ENCODE assay signal across 23 cellular contexts in the genomic region with DNA sequence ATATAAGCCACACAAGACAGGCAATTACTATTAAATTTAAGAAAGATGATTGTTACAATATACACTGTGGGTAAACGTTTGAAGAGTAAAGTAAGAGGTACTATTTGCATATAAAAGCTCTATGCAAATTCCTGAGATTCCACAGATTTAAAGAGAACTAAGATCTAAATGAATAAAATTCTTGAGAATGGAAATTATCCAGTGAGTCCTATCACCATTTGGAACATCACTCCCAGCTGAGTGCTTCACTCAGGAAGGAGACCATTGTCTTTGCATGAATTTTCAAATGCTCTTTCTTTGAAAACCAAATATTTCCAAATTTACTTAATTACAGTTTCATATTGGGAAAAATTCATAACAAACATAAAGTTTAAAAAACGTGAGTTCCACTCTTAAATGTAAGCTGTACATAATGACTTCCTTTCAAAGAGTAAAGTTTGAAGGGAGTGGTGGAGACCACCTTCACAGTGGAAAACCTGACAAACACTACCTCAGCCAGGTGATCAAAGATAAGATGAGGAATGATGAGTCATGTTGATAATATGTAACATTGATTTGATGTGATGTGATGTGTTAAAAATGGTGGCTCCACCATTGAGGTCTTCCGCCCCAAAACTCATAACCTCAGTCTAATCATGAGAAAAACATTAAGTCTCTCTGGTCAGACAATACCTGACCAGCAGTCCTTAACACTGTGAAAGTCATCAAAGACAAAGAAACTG.
DNase-seq lines count a peak whose midpoint lies in the region; ATAC-seq, FAIRE-seq and TF ChIP-seq lines count a peak whose summit lies in the region.
"Had no signal": no experiment of that assay in that cellular context is flagged by ENCODE, and none has a peak within 500 bp of the region (broad histone marks: within the 10 kb centered on the region; RNA-seq: fewer than 3 reads in every experiment).

No MANE protein-coding gene starts in this region.

- no peaks in the 10 kb centered on the region for H3K27me3 Mint-ChIP-seq in stimulated activated memory B cell treated with anti-CD40 and anti-IgM and Interleukin-4, amounts not matched to agents 10 μg/mL and 1 μg/mL and 100 μg/mL, for 72 hours

- H3K4me3 ChIP-seq in HUES64 (ENCODE audit: low read length), result no peak overlapping the region
- no peak overlapping the region; a peak in 1 of 8 replicates for H3K4me3 ChIP-seq in H1 (ENCODE audit: extremely low read depth in 1 of 4, insufficient read depth in 2 of 4, low read depth in 3 of 4, low read length in 4 of 4)
- H3K4me3 ChIP-seq: BLaER1, GM23248 had no signal

- peaks cover 42% of the 10 kb centered on the region for H3K4me1 Mint-ChIP-seq in stimulated activated memory B cell treated with anti-CD40 and anti-IgM and Interleukin-4, amounts not matched to agents 10 μg/mL and 1 μg/mL and 100 μg/mL, for 72 hours

- POLR2A ChIA-PET in H1 (lab: Charles Lee; ENCODE audit: partially characterized antibody), result interaction anchor here (0.6 to 1.2 kb wide), 2 partner anchors 395 to 909 kb away, joined by 3 read pairs; a partner anchor contains a TSS

- no peak overlapping the region; the same call in 1 of the 2 replicates for H2AK5ac ChIP-seq in H1 (ENCODE audit: low read depth, low read length)

- H3K4me1 ChIP-seq in HUES64 (ENCODE audit: insufficient read depth, low read length) (peaks cover 51% of the 10 kb centered on the region), H1 (replicated peaks in 1 of 4; ENCODE audit: control insufficient read depth in 3 of 4, insufficient read depth in 4 of 4, low read length in 3 of 4) (peaks cover 0 to 16% (median 7%) of the 10 kb centered on the region in 4 experiments; a peak in 5 of 7 replicates)
- H3K4me1 ChIP-seq: BLaER1 had no signal

- H3K27ac ChIP-seq in HUES64 (ENCODE audit: low read depth, low read length) (peak overlapping the region; percentile 78), H1 (ENCODE audit: low read depth, low read length) (no peak overlapping the region)
- H3K27ac ChIP-seq: BLaER1, GM23248, KMS-11 had no signal

- H3K79me1 ChIP-seq in H1 (ENCODE audit: low read depth, low read length), result no peaks in the 10 kb centered on the region

- H3K9me3 ChIP-seq in HUES64 (ENCODE audit: insufficient read depth, low read depth, low read length) (no peaks in the 10 kb centered on the region), H1 (ENCODE audit: insufficient read depth in 2 of 2, low read depth in 1 of 2, low read length in 1 of 2) (no peaks in the 10 kb centered on the region)
- H3K9me3 ChIP-seq: BLaER1 had no signal

- no peak overlapping the region for H3K4me3 Mint-ChIP-seq in stimulated activated memory B cell treated with anti-CD40 and anti-IgM and Interleukin-4, amounts not matched to agents 10 μg/mL and 1 μg/mL and 100 μg/mL, for 72 hours
- H3K4me3 Mint-ChIP-seq: CD4-positive, alpha-beta T cell had no signal

- peak overlapping the region; percentile 8 for H3K27ac Mint-ChIP-seq in stimulated activated memory B cell treated with anti-CD40 and anti-IgM and Interleukin-4, amounts not matched to agents 10 μg/mL and 1 μg/mL and 100 μg/mL, for 72 hours
- H3K27ac Mint-ChIP-seq: CD4-positive, alpha-beta T cell had no signal

- no peak for ATAC-seq in stimulated activated memory B cell treated with anti-CD40 and anti-IgM and Interleukin-4, amounts not matched to agents 10 μg/mL and 1 μg/mL and 100 μg/mL, for 72 hours
- ATAC-seq in Right ventricle myocardium inferior (no peak), HG03159 (IDR thresholded peaks at IDR 0.05; ENCODE audit: unreplicated experiment) (no peak)
- ATAC-seq: Panc1, SK-N-SH treated with all-trans-retinoic acid at 6 μM for 48 hours had no signal

- H3K36me3 ChIP-seq in HUES64 (ENCODE audit: insufficient read depth, low read length), result no peaks in the 10 kb centered on the region
- no peaks in the 10 kb centered on the region for H3K36me3 ChIP-seq in H1 (ENCODE audit: control insufficient read depth in 2 of 4, insufficient read depth in 4 of 4, low read length in 3 of 4)
- H3K36me3 ChIP-seq: BLaER1 had no signal

- no peak overlapping the region for H2BK120ac ChIP-seq in H1 (replicated peaks; ENCODE audit: low read depth, low read length)

- H3K56ac ChIP-seq in H1 (replicated peaks; ENCODE audit: insufficient read length, low read depth, low read length), result no peak overlapping the region

- TF ChIP-seq CTCF in H1 (IDR thresholded peaks at IDR 0.05; ENCODE audit: control extremely low read depth in 1 of 3, insufficient read depth in 1 of 3, low read depth in 1 of 3, low read length in 3 of 3), result no peak

- 100% methylated on average over 1 of the region's 3 CpGs for WGBS in HUES64
- WGBS in H1 (ENCODE audit: extremely low coverage in 1 of 2, insufficient coverage in 1 of 2, insufficient read length in 1 of 2, insufficient replicate concordance in 2 of 2, low coverage in 1 of 2, low lambda C conversion rate in 2 of 2, missing lambda C conversion rate in 1 of 2), 2 experiments, result 53% methylated on average over 3 of the region's 3 CpGs; no CpG with 5 or more reads in 1 of the 2 experiments

- TF ChIP-seq POLR2A in GM12891 (IDR thresholded peaks at IDR 0.05; ENCODE audit: low read depth, low read length) (no peak), H1 (IDR thresholded peaks at IDR 0.05; ENCODE audit: control extremely low read depth in 1 of 2, low read depth in 2 of 2, low read length in 2 of 2) (no peak)

- H3K9me3 Mint-ChIP-seq in stimulated activated memory B cell treated with anti-CD40 and anti-IgM and Interleukin-4, amounts not matched to agents 10 μg/mL and 1 μg/mL and 100 μg/mL, for 72 hours, result no peaks in the 10 kb centered on the region
- H3K9me3 Mint-ChIP-seq: CD4-positive, alpha-beta T cell had no signal

- H2BK5ac ChIP-seq in H1 (ENCODE audit: low read depth, low read length), result peak overlapping the region; percentile 6; the same call in 1 of the 2 replicates

- no peak overlapping the region for H3K4ac ChIP-seq in H1 (replicated peaks; ENCODE audit: insufficient read length, low read depth, low read length)

- H3K27me3 ChIP-seq in HUES64 (ENCODE audit: insufficient read depth, low read length) (no peaks in the 10 kb centered on the region), H1 (replicated peaks in 1 of 4; ENCODE audit: control insufficient read depth in 3 of 4, extremely low read depth in 1 of 4, insufficient read depth in 3 of 4, low read length in 3 of 4) (no peaks in the 10 kb centered on the region)
- H3K27me3 ChIP-seq: BLaER1 had no signal

- no peaks in the 10 kb centered on the region for H3K23me2 ChIP-seq in H1 (ENCODE audit: low read depth, low read length)

- no peak overlapping the region for H4K5ac ChIP-seq in H1 (ENCODE audit: insufficient read length, low read depth, low read length)

- no peaks in the 10 kb centered on the region for H4K20me1 ChIP-seq in H1 (replicated peaks in 1 of 2; ENCODE audit: control insufficient read depth in 1 of 2, insufficient read depth in 2 of 2, low read length in 2 of 2)
- H4K20me1 ChIP-seq: BLaER1 had no signal

- H2BK12ac ChIP-seq in H1 (ENCODE audit: low read depth, low read length), result peak overlapping the region; percentile 55; the same call in 1 of the 2 replicates

- peaks cover 30% of the 10 kb centered on the region for H3K36me3 Mint-ChIP-seq in stimulated activated memory B cell treated with anti-CD40 and anti-IgM and Interleukin-4, amounts not matched to agents 10 μg/mL and 1 μg/mL and 100 μg/mL, for 72 hours

- CTCF ChIA-PET in H1 (lab: Charles Lee; ENCODE audit: partially characterized antibody), result interaction anchor here (0.6 kb wide), 1 partner anchor 220 kb away, joined by 3 read pairs; no protein-coding TSS in a partner anchor

- H3K14ac ChIP-seq in H1 (ENCODE audit: insufficient read length), result no peak overlapping the region

- H4K8ac ChIP-seq in H1 (ENCODE audit: extremely low read depth, insufficient read depth, low read length), result no peak overlapping the region

- no peak for TF ChIP-seq EP300 in H1 (IDR thresholded peaks at IDR 0.05; ENCODE audit: borderline replicate concordance in 1 of 2, low read depth in 2 of 2, low read length in 2 of 2)

- H3K4me2 ChIP-seq in H1 (ENCODE audit: insufficient read depth in 1 of 2, low read depth in 2 of 2, low read length in 2 of 2), result no peak overlapping the region
- H3K4me2 ChIP-seq: BLaER1, KMS-11 had no signal

- no peak overlapping the region for H2BK20ac ChIP-seq in H1 (ENCODE audit: low read length)

- no peak overlapping the region for H2AFZ ChIP-seq in H1 (ENCODE audit: low read length)
- H2AFZ ChIP-seq: GM23248 had no signal

- H3K18ac ChIP-seq in H1 (ENCODE audit: extremely low read depth, low read length), result peak overlapping the region; percentile 52; the same call in 1 of the 2 replicates

- H2BK15ac ChIP-seq in H1 (ENCODE audit: low read length), result no peak overlapping the region

- no peak for TF ChIP-seq RAD21 in H1 (IDR thresholded peaks at IDR 0.05 in 1 of 2, conservative IDR thresholded peaks at IDR 0.05 in 1 of 2; ENCODE audit: low read depth in 2 of 2, low read length in 2 of 2)

- H3K79me2 ChIP-seq in H1 (ENCODE audit: control insufficient read depth in 1 of 2, insufficient read depth in 2 of 2, low read length in 2 of 2), result no peaks in the 10 kb centered on the region

- no peak overlapping the region; the same call in 1 of the 2 replicates for H3K9ac ChIP-seq in HUES64 (ENCODE audit: low read depth, low read length)
- no peak overlapping the region for H3K9ac ChIP-seq in H1 (replicated peaks in 1 of 4; ENCODE audit: extremely low read depth in 1 of 4, low read depth in 3 of 4, low read length in 3 of 4)
- H3K9ac ChIP-seq: BLaER1, GM23248, KMS-11 had no signal

- no peak overlapping the region for H4K91ac ChIP-seq in H1 (replicated peaks; ENCODE audit: insufficient read length, low read length)

- intact Hi-C loops in Right ventricle myocardium inferior (cut with DNase I), result no loop called here

- DNase-seq in GM12891 (ENCODE audit: insufficient read length, low spot score), result no peak
- no peak for DNase-seq in H1 (ENCODE audit: low read depth in 1 of 2, low spot score in 2 of 2)
- no peak for DNase-seq in activated CD4-positive, alpha-beta T cell treated with anti-CD3 and anti-CD28 coated beads for 48 hours
- no peak for DNase-seq in Right ventricle myocardium inferior (ENCODE audit: missing footprints)
- DNase-seq: CD4-positive, alpha-beta T cell; COR-L47; DMS 273 treated with DMSO at 0.1 percent for 48 hours; DMS79 treated with DMSO at 0.1 percent for 48 hours; GM23248; NCI-H1105; NCI-H146; NCI-H2029 treated with DMSO at 0.1 percent for 48 hours; NCI-H345; NCI-H524; NCI-H774; NK-92 treated with Interleukin-12 subunit alpha and Interleukin-12 subunit beta, amount 100 ng/mL, for 24 hours had no signal

- FAIRE-seq in GM12891 (lab: Jason Lieb, UNC), result peak; percentile 50
- no peak for FAIRE-seq in H1 (lab: Jason Lieb, UNC)

- no peak overlapping the region for H3K23ac ChIP-seq in H1 (ENCODE audit: insufficient read length)

TF ChIP-seq in GM12891, 5 proteins besides CTCF, POLR2A, EP300 and RAD21 (continues in another document):
- TF ChIP-seq TAF1 (IDR thresholded peaks at IDR 0.05; ENCODE audit: low read depth, low read length), result no peak
- no peak for TF ChIP-seq SPI1 (IDR thresholded peaks at IDR 0.05; ENCODE audit: low read depth, low read length)
- no peak for TF ChIP-seq POLR2AphosphoS5 (IDR thresholded peaks at IDR 0.05; ENCODE audit: low read depth, low read length)

TF ChIP-seq in H1, 55 proteins besides CTCF, POLR2A, EP300 and RAD21 (continues in another document):
- no peak for TF ChIP-seq KDM1A (IDR thresholded peaks at IDR 0.05; ENCODE audit: borderline replicate concordance, low read length)
- TF ChIP-seq TEAD4 (IDR thresholded peaks at IDR 0.05; ENCODE audit: low read depth, low read length), result peak; percentile 48; the same call in 1 of the 2 replicates
